ENCODE assay signal across 1 cellular context in the genomic region with DNA sequence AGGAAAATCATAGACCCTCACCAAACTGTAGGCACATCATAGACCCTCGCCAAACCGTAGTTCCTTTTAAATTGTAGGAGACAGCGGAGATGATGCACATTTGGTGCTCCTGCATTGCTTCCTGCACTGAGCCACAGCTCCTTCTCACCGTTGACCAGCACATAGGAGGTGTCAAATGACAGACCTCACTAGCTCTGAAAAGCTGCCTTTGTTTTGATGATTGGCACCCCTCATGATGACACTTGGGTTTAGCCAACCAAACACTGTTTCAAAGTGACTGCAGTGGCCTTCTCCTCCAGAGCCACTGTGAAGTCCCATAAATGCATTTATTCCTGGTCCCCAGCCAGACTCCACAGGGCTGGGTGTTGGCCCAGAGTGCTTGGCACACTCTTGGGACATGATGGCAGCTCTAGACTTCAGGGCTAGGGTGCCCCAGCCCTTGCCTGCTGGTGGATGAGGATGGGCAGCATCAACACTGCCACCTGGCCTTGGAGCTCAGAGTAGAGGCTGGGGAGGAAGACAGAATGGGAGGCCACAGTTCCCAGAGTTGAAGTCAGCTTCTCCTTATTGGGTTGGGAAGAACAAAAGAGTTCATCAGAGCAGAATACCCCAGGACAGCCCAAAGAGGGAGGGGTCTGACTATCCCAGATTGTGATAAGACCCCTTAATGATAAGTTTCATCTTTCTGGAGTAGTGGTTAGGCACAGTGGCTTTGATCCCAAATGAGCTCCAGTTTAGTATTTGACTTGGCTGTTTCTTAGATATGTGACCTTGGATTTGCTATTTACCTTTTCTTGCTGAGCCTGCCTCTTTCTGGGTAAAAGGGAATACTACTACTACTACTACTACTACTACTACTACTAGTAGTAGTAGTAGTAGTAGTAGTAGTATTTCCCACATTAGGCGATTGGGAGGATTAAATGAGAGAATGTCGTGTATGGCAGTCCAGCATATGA.
TF ChIP-seq lines count a peak whose summit lies in the region.

No MANE protein-coding gene starts in this region.

TF ChIP-seq in K562, 482 proteins besides CTCF, POLR2A, EP300 and RAD21 (continued from another document):
- TF ChIP-seq, protein P1, sequence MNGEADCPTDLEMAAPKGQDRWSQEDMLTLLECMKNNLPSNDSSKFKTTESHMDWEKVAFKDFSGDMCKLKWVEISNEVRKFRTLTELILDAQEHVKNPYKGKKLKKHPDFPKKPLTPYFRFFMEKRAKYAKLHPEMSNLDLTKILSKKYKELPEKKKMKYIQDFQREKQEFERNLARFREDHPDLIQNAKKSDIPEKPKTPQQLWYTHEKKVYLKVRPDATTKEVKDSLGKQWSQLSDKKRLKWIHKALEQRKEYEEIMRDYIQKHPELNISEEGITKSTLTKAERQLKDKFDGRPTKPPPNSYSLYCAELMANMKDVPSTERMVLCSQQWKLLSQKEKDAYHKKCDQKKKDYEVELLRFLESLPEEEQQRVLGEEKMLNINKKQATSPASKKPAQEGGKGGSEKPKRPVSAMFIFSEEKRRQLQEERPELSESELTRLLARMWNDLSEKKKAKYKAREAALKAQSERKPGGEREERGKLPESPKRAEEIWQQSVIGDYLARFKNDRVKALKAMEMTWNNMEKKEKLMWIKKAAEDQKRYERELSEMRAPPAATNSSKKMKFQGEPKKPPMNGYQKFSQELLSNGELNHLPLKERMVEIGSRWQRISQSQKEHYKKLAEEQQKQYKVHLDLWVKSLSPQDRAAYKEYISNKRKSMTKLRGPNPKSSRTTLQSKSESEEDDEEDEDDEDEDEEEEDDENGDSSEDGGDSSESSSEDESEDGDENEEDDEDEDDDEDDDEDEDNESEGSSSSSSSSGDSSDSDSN (IDR thresholded peaks at IDR 0.05; ENCODE audit: borderline replicate concordance in 1 of 2, low read depth in 2 of 2, low read length in 2 of 2): no peak
- TF ChIP-seq ZNF780A (CRISPR knock-in tag; IDR thresholded peaks at IDR 0.05) (no peak), SLC30A9 (CRISPR knock-in tag; IDR thresholded peaks at IDR 0.05) (no peak), ELF2 (CRISPR knock-in tag; IDR thresholded peaks at IDR 0.05) (no peak), THAP12 (CRISPR knock-in tag; IDR thresholded peaks at IDR 0.05) (no peak)
